Comparison of ENCODE assay signal across 8 cellular contexts in genomic region chr1:212477014-212477679, GRCh38. TPM values are rescaled to one million over a fixed set of nuclear protein-coding genes. Genes with fewer than 3 reads are reported as not detected.
A peak's percentile ranks its signal among the peaks of the same experiment; 100 is the strongest.
DNase-seq lines count a peak whose midpoint lies in the region; ATAC-seq and TF ChIP-seq lines count a peak whose summit lies in the region.

No MANE protein-coding gene starts in this region.

- POLR2A ChIA-PET in CD4-positive, alpha-beta memory T cell (lab: Charles Lee; ENCODE audit: partially characterized antibody) = interaction anchor here (0.6 kb wide), 1 partner anchor 537 kb away, joined by 3 read pairs; no protein-coding TSS in a partner anchor

- no peak overlapping the region for H3K27ac ChIP-seq in CD4-positive, alpha-beta memory T cell (ENCODE audit: low read depth, low read length)
- peak overlapping the region; percentile 60 for H3K27ac ChIP-seq in cingulate gyrus (ENCODE audit: low read depth, low read length)
- H3K27ac ChIP-seq in left lung = no peak overlapping the region

- ATAC-seq in GM19395 (IDR thresholded peaks at IDR 0.05; ENCODE audit: unreplicated experiment) = peak; percentile 99
- ATAC-seq in HG03457 (IDR thresholded peaks at IDR 0.05; ENCODE audit: unreplicated experiment) = peak; percentile 66
- ATAC-seq in left lung = peak; percentile 99

- peak overlapping the region in 1 of 7 donors; percentile 32 for H3K27ac Mint-ChIP-seq in CD4-positive, alpha-beta memory T cell

- H3K27me3 ChIP-seq in CD4-positive, alpha-beta memory T cell (ENCODE audit: insufficient read depth, low read length) = no peaks in the 10 kb centered on the region
- H3K27me3 ChIP-seq in left lung = no peaks in the 10 kb centered on the region

- no peaks in the 10 kb centered on the region for H3K36me3 Mint-ChIP-seq in CD4-positive, alpha-beta memory T cell

- peak; percentile 83 to 89 for TF ChIP-seq CTCF in left lung (IDR thresholded peaks at IDR 0.05)

- H3K4me3 ChIP-seq in CD4-positive, alpha-beta memory T cell (ENCODE audit: low read length in 2 of 2) = no peak overlapping the region
- H3K4me3 ChIP-seq in left lung = no peak overlapping the region

- peak overlapping the region in 6 of 8 donors; percentile 19 to 70 (median 45) for H3K4me3 Mint-ChIP-seq in CD4-positive, alpha-beta memory T cell

- peak; percentile 67 to 78 (median 70) for DNase-seq in CD4-positive, alpha-beta memory T cell
- peak; percentile 45 to 86 for DNase-seq in NCI-H526 (lab: John Stamatoyannopoulos, UW)
- DNase-seq in activated CD4-positive, alpha-beta T cell treated with anti-CD3 and anti-CD28 coated beads for 4 hours = peak; percentile 71 to 81
- peak in 1 of 2 donors; percentile 82 for DNase-seq in left lung
- DNase-seq in stimulated activated CD4-positive, alpha-beta T cell treated with anti-CD3 and anti-CD28 coated beads, TNF-alpha, amount 100 ng/mL, for 24 hours (ENCODE audit: low read depth in 3 of 3) = peak; percentile 65 to 76 (median 72)

- H3K9me3 Mint-ChIP-seq in CD4-positive, alpha-beta memory T cell = no peaks in the 10 kb centered on the region

- peaks cover 0 to 14% (median 5%) of the 10 kb centered on the region in 4 donors for H3K4me1 Mint-ChIP-seq in CD4-positive, alpha-beta memory T cell

- peaks cover 2 to 6% of the 10 kb centered on the region in 2 donors for H3K27me3 Mint-ChIP-seq in CD4-positive, alpha-beta memory T cell

- intact Hi-C loops in CD4-positive, alpha-beta memory T cell (cut with micrococcal nuclease) = loop anchor here (1.0 to 2.0 kb wide), 5 partner anchors 90 to 518 kb away; no protein-coding TSS in a partner anchor
- intact Hi-C loops in left lung (cut with DNase I) = loop anchor here in 1 of 2 donors (5.0 kb wide), 1 partner anchor 130 kb away; the partner anchor contains the start of gene ATF3

- CTCF ChIA-PET in CD4-positive, alpha-beta memory T cell (lab: Charles Lee; ENCODE audit: partially characterized antibody) = interaction anchor here (0.6 to 3.2 kb wide), 44 partner anchors 9 to 1283 kb away, joined by 3 to 44 read pairs (median 4); partner anchors contain the start of genes ATF3, NSL1 and PACC1

- no peaks in the 10 kb centered on the region for H3K9me3 ChIP-seq in CD4-positive, alpha-beta memory T cell (ENCODE audit: control insufficient read depth in 1 of 2, low read length in 2 of 2)
- H3K9me3 ChIP-seq in left lung = no peaks in the 10 kb centered on the region

- H3K36me3 ChIP-seq in CD4-positive, alpha-beta memory T cell (ENCODE audit: insufficient read depth, low read length) = no peaks in the 10 kb centered on the region
- H3K36me3 ChIP-seq in left lung = no peaks in the 10 kb centered on the region

- peaks cover 8% of the 10 kb centered on the region for H3K4me1 ChIP-seq in CD4-positive, alpha-beta memory T cell (ENCODE audit: insufficient read depth, low read length)
- H3K4me1 ChIP-seq in left lung = peaks cover 0 to 10% of the 10 kb centered on the region in 2 donors

RNA-seq across cellular contexts. Expression of gene NENF, which starts 44.4 kb away (rescaled TPM):
- total RNA-seq in CD4-positive, alpha-beta memory T cell = 10 to 100 TPM; 18.7 to 21.0 TPM
- 10 to 100 TPM; 42.6 to 76.2 TPM for polyA plus RNA-seq in CD4-positive, alpha-beta memory T cell
- total RNA-seq in left lung = 10 to 100 TPM; 45.2 to 47.4 TPM
